Comparison of ENCODE assay signal across 16 cellular contexts in the genomic region with DNA sequence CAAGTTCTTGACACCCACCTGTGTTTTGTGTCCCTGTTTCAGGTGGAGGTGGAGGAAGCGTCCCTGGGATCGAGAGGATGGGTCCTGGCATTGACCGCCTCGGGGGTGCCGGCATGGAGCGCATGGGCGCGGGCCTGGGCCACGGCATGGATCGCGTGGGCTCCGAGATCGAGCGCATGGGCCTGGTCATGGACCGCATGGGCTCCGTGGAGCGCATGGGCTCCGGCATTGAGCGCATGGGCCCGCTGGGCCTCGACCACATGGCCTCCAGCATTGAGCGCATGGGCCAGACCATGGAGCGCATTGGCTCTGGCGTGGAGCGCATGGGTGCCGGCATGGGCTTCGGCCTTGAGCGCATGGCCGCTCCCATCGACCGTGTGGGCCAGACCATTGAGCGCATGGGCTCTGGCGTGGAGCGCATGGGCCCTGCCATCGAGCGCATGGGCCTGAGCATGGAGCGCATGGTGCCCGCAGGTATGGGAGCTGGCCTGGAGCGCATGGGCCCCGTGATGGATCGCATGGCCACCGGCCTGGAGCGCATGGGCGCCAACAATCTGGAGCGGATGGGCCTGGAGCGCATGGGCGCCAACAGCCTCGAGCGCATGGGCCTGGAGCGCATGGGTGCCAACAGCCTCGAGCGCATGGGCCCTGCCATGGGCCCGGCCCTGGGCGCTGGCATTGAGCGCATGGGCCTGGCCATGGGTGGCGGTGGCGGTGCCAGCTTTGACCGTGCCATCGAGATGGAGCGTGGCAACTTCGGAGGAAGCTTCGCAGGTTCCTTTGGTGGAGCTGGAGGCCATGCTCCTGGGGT. TPM values are rescaled to one million over a fixed set of nuclear protein-coding genes. Genes with fewer than 3 reads are reported as not detected.
DNase-seq lines count a peak whose midpoint lies in the region; ATAC-seq and TF ChIP-seq lines count a peak whose summit lies in the region.
"Had no signal": no experiment of that assay in that cellular context is flagged by ENCODE, and none has a peak within 500 bp of the region (broad histone marks: within the 10 kb centered on the region; RNA-seq: fewer than 3 reads in every experiment).

No MANE protein-coding gene starts in this region.

- no peak overlapping the region for H2BK5ac ChIP-seq in H9 (ENCODE audit: insufficient read length, low read length)

- peaks cover 25 to 66% (median 34%) of the 10 kb centered on the region in 11 experiments for H4K20me1 ChIP-seq in BLaER1 treated with 17β-estradiol and CSF1 and Interleukin-3, amounts not matched to agents 10 nM and 100 nM
- H4K20me1 ChIP-seq in H9 (ENCODE audit: control insufficient read depth, insufficient read depth, insufficient read length), result peaks cover 2% of the 10 kb centered on the region

- H2BK15ac ChIP-seq in H9 (ENCODE audit: low read depth, low read length), result no peak overlapping the region

- H3K4me1 ChIP-seq in BLaER1 treated with 17β-estradiol and CSF1 and Interleukin-3, amounts not matched to agents 10 nM and 100 nM, result peaks cover 38 to 97% (median 75%) of the 10 kb centered on the region in 10 experiments
- H3K4me1 ChIP-seq in H9 (ENCODE audit: insufficient read depth, low read length), result no peaks in the 10 kb centered on the region
- H3K4me1 ChIP-seq in effector memory CD4-positive, alpha-beta T cell (ENCODE audit: control insufficient read depth, insufficient read depth, low read length, poor library complexity, severe bottlenecking), result peaks cover 21% of the 10 kb centered on the region

- no peak overlapping the region for H3K4me3 Mint-ChIP-seq in H9
- no peak overlapping the region for H3K4me3 Mint-ChIP-seq in activated naive CD8-positive, alpha-beta T cell treated with anti-CD3 and anti-CD28 coated beads for 36 hours
- H3K4me3 Mint-ChIP-seq in naive thymus-derived CD8-positive, alpha-beta T cell, result peak overlapping the region in 6 of 10 donors; percentile 26 to 82 (median 43)

- peaks cover 50 to 86% (median 84%) of the 10 kb centered on the region in 3 experiments for H3K36me3 Mint-ChIP-seq in H9 (ENCODE audit: insufficient read depth in 1 of 3, low read depth in 3 of 3)
- peaks cover 53% of the 10 kb centered on the region for H3K36me3 Mint-ChIP-seq in activated naive CD8-positive, alpha-beta T cell treated with anti-CD3 and anti-CD28 coated beads for 36 hours
- peaks cover 5 to 87% (median 17%) of the 10 kb centered on the region in 3 donors for H3K36me3 Mint-ChIP-seq in naive thymus-derived CD8-positive, alpha-beta T cell

- no peaks in the 10 kb centered on the region for H3K23me2 ChIP-seq in H9 (ENCODE audit: insufficient read length, low read depth, low read length, poor library complexity, severe bottlenecking)

- no peaks in the 10 kb centered on the region; the same call in 1 of the 2 replicates for H3K27me3 Mint-ChIP-seq in H9 (ENCODE audit: low read depth)
- no peaks in the 10 kb centered on the region for H3K27me3 Mint-ChIP-seq in activated naive CD8-positive, alpha-beta T cell treated with anti-CD3 and anti-CD28 coated beads for 36 hours
- no peaks in the 10 kb centered on the region for H3K27me3 Mint-ChIP-seq in naive thymus-derived CD8-positive, alpha-beta T cell
- H3K27me3 Mint-ChIP-seq: CD4-positive, CD25-positive, alpha-beta regulatory T cell had no signal

- TF ChIP-seq CTCF in H9 (conservative IDR thresholded peaks at IDR 0.05), result no peak

- peaks cover 5 to 16% of the 10 kb centered on the region in 2 experiments for H3K4me1 Mint-ChIP-seq in H9
- peaks cover 50% of the 10 kb centered on the region for H3K4me1 Mint-ChIP-seq in activated naive CD8-positive, alpha-beta T cell treated with anti-CD3 and anti-CD28 coated beads for 36 hours
- peaks cover 41 to 68% (median 59%) of the 10 kb centered on the region in 4 donors for H3K4me1 Mint-ChIP-seq in naive thymus-derived CD8-positive, alpha-beta T cell

- H3K27me3 ChIP-seq in BLaER1 treated with 17β-estradiol and CSF1 and Interleukin-3, amounts not matched to agents 10 nM and 100 nM, result no peaks in the 10 kb centered on the region
- no peaks in the 10 kb centered on the region for H3K27me3 ChIP-seq in H9 (ENCODE audit: insufficient read depth, low read length)
- no peaks in the 10 kb centered on the region for H3K27me3 ChIP-seq in effector memory CD4-positive, alpha-beta T cell (replicated peaks; ENCODE audit: control insufficient read depth, insufficient read depth, low read length, poor library complexity, severe bottlenecking)
- H3K27me3 ChIP-seq: cardiac muscle cell, heart left ventricle had no signal

- no peak overlapping the region for H3K18ac ChIP-seq in H9 (ENCODE audit: insufficient read length, low read depth, low read length)

- no peak overlapping the region for H2AFZ ChIP-seq in H9 (ENCODE audit: low read length)

- H4K5ac ChIP-seq in H9 (ENCODE audit: insufficient read length, low read depth, low read length), result no peak overlapping the region

- H2BK12ac ChIP-seq in H9 (ENCODE audit: insufficient read length, low read depth, low read length), result no peak overlapping the region

- H3K79me2 ChIP-seq in H9 (ENCODE audit: insufficient read depth, low read length), result peaks cover 4% of the 10 kb centered on the region; the same call in 1 of the 2 replicates

- H3K4me2 ChIP-seq in BLaER1 treated with 17β-estradiol and CSF1 and Interleukin-3, amounts not matched to agents 10 nM and 100 nM, result peak overlapping the region; percentile 64 to 93 (median 83)
- no peak overlapping the region for H3K4me2 ChIP-seq in H9 (ENCODE audit: insufficient read depth, insufficient read length, low read length)

- H3K14ac ChIP-seq in H9 (ENCODE audit: insufficient read depth, low read length), result no peak overlapping the region

- H3K36me3 ChIP-seq in BLaER1 treated with 17β-estradiol and CSF1 and Interleukin-3, amounts not matched to agents 10 nM and 100 nM, result peaks cover 83 to 95% (median 95%) of the 10 kb centered on the region in 11 experiments
- peaks cover 79% of the 10 kb centered on the region for H3K36me3 ChIP-seq in effector memory CD4-positive, alpha-beta T cell (ENCODE audit: control insufficient read depth, insufficient read depth, low read length)

- WGBS in H9 (ENCODE audit: extremely low coverage, insufficient read length, low lambda C conversion rate), result no CpG with 5 or more reads among the region's 62 CpGs

- peak overlapping the region; percentile 75 to 98 (median 96) for H3K27ac ChIP-seq in BLaER1 treated with 17β-estradiol and CSF1 and Interleukin-3, amounts not matched to agents 10 nM and 100 nM
- no peak overlapping the region for H3K27ac ChIP-seq in H9 (ENCODE audit: insufficient read length, low read depth, low read length)
- no peak overlapping the region for H3K27ac ChIP-seq in effector memory CD4-positive, alpha-beta T cell (ENCODE audit: insufficient read depth, low read length, poor library complexity, severe bottlenecking)
- H3K27ac ChIP-seq: cardiac muscle cell had no signal

- H3K9ac ChIP-seq in BLaER1 treated with 17β-estradiol and CSF1 and Interleukin-3, amounts not matched to agents 10 nM and 100 nM, result peak overlapping the region; percentile 48 to 85 (median 81); a peak in 21 of 22 replicates
- H3K9ac ChIP-seq in H9 (ENCODE audit: extremely low read depth, insufficient read length, low read length), result no peak overlapping the region

- H2AK5ac ChIP-seq in H9 (ENCODE audit: insufficient read length, low read length), result no peak overlapping the region

- ATAC-seq in naive thymus-derived CD8-positive, alpha-beta T cell, result no peak
- no peak for ATAC-seq in HG02981 (IDR thresholded peaks at IDR 0.05; ENCODE audit: unreplicated experiment)

- H3K4ac ChIP-seq in H9 (ENCODE audit: low read depth, low read length), result no peak overlapping the region

- peak overlapping the region in 3 of 10 experiments; percentile 5 to 53 (median 21); a peak in 3 of 20 replicates for H3K4me3 ChIP-seq in BLaER1 treated with 17β-estradiol and CSF1 and Interleukin-3, amounts not matched to agents 10 nM and 100 nM
- no peak overlapping the region for H3K4me3 ChIP-seq in effector memory CD4-positive, alpha-beta T cell (ENCODE audit: insufficient read depth, low read depth, low read length, poor library complexity, severe bottlenecking)
- H3K4me3 ChIP-seq: cardiac muscle cell, heart left ventricle had no signal

- no peak overlapping the region for H4K91ac ChIP-seq in H9 (ENCODE audit: insufficient read length, low read depth, low read length)

- no peak overlapping the region for H2BK120ac ChIP-seq in H9 (ENCODE audit: low read depth, low read length, poor library complexity, severe bottlenecking)

- H3K79me1 ChIP-seq in H9 (ENCODE audit: insufficient read depth, low read depth, low read length, poor library complexity, severe bottlenecking), result no peaks in the 10 kb centered on the region

- no peak overlapping the region for H3K23ac ChIP-seq in H9 (ENCODE audit: insufficient read length, low read depth, low read length)

- H4K8ac ChIP-seq in H9 (replicated peaks; ENCODE audit: insufficient read length, low read depth, low read length), result no peak overlapping the region

- POLR2A ChIA-PET in naive thymus-derived CD8-positive, alpha-beta T cell (lab: Charles Lee), result interaction anchor here (0.5 to 4.3 kb wide), 9 partner anchors 9 to 97 kb away, joined by 3 to 69 read pairs (median 8); partner anchors contain the start of genes HNRNPM, MYO1F and PRAM1

- H3K9me3 Mint-ChIP-seq in H9, result no peaks in the 10 kb centered on the region
- no peaks in the 10 kb centered on the region for H3K9me3 Mint-ChIP-seq in activated naive CD8-positive, alpha-beta T cell treated with anti-CD3 and anti-CD28 coated beads for 36 hours
- no peaks in the 10 kb centered on the region for H3K9me3 Mint-ChIP-seq in naive thymus-derived CD8-positive, alpha-beta T cell

- DNase-seq in H9, result no peak
- DNase-seq in activated naive CD8-positive, alpha-beta T cell treated with anti-CD3 and anti-CD28 coated beads for 36 hours, result no peak
- DNase-seq in naive thymus-derived CD8-positive, alpha-beta T cell, result no peak
- no peak for DNase-seq in stimulated activated CD8-positive, alpha-beta memory T cell treated with anti-CD3 and anti-CD28 coated beads, Interleukin-4, amount 100 ng/mL, for 48 hours
- no peak for DNase-seq in effector memory CD4-positive, alpha-beta T cell
- no peak for DNase-seq in germinal center (ENCODE audit: low spot score)
- DNase-seq: activated T-cell treated with anti-CD3 and anti-CD28 coated beads, Interleukin-2, amount 50 U/mL, for 1 hour; CD4-positive, CD25-positive, alpha-beta regulatory T cell; kidney glomerular epithelial cell; NCI-H187 treated with DMSO at 0.1 percent for 48 hours; SHP77; stimulated activated naive CD4-positive, alpha-beta T cell treated with Interleukin-2 at 50 U/mL for 16 hours had no signal

- no peak overlapping the region for H2BK20ac ChIP-seq in H9 (ENCODE audit: low read depth, low read length, poor library complexity, severe bottlenecking)

- no peak overlapping the region for H3K56ac ChIP-seq in H9 (ENCODE audit: insufficient read length, low read depth, low read length)

- H3K27ac Mint-ChIP-seq in H9, result peak overlapping the region in 2 of 3 experiments; percentile 47 to 89; a peak in 4 of 7 replicates
- peak overlapping the region; percentile 84 for H3K27ac Mint-ChIP-seq in activated naive CD8-positive, alpha-beta T cell treated with anti-CD3 and anti-CD28 coated beads for 36 hours
- H3K27ac Mint-ChIP-seq in naive thymus-derived CD8-positive, alpha-beta T cell, result peak overlapping the region in 8 of 10 donors; percentile 53 to 93 (median 86)

- peaks cover 0 to 7% (median 0%) of the 10 kb centered on the region in 11 experiments; a peak in 1 of 22 replicates for H3K9me3 ChIP-seq in BLaER1 treated with 17β-estradiol and CSF1 and Interleukin-3, amounts not matched to agents 10 nM and 100 nM (replicated peaks in 1 of 11)
- no peaks in the 10 kb centered on the region for H3K9me3 ChIP-seq in H9 (ENCODE audit: control insufficient read depth, low read depth, low read length)
- H3K9me3 ChIP-seq in effector memory CD4-positive, alpha-beta T cell (ENCODE audit: control insufficient read depth, low read length), result no peaks in the 10 kb centered on the region
- H3K9me3 ChIP-seq: heart left ventricle had no signal

- H3T11ph ChIP-seq in H9 (ENCODE audit: low read length), result no peak overlapping the region

RNA-seq across cellular contexts. Expression of gene PRAM1, which starts 16.7 kb away (rescaled TPM):
- 0.44 TPM in 2 replicates for total RNA-seq in H9 (2021)
- total RNA-seq in activated naive CD8-positive, alpha-beta T cell treated with anti-CD3 and anti-CD28 coated beads for 36 hours, result under 1 TPM; 0.33 to 0.68 TPM
- 1 to 10 TPM; 3.5 to 4.7 TPM for total RNA-seq in naive thymus-derived CD8-positive, alpha-beta T cell
- polyA plus RNA-seq in naive thymus-derived CD8-positive, alpha-beta T cell, result under 1 TPM in 2 of 3 donors, not detected in 1; 0.07 to 0.20 TPM

RNA-seq across cellular contexts. Expression of gene ZNF414, which starts 28.2 kb away (rescaled TPM):
- 29.3 and 38.1 TPM in 2 replicates for total RNA-seq in H9 (2021)
- 10 to 100 TPM; 21.2 to 23.4 TPM for total RNA-seq in activated naive CD8-positive, alpha-beta T cell treated with anti-CD3 and anti-CD28 coated beads for 36 hours
- total RNA-seq in naive thymus-derived CD8-positive, alpha-beta T cell, result 10 to 100 TPM; 70.2 to 73.1 TPM
- polyA plus RNA-seq in naive thymus-derived CD8-positive, alpha-beta T cell, result 10 to 100 TPM; 15.2 to 34.2 (median 27.7) TPM

RNA-seq across cellular contexts. Expression of gene HNRNPM, which starts 41.0 kb away (rescaled TPM):
- total RNA-seq in H9 (2021), result 458 and 468 TPM in 2 replicates
- 100 to 1,000 TPM; 348 to 358 TPM for total RNA-seq in activated naive CD8-positive, alpha-beta T cell treated with anti-CD3 and anti-CD28 coated beads for 36 hours
- total RNA-seq in naive thymus-derived CD8-positive, alpha-beta T cell, result 100 to 1,000 TPM; 207 to 227 TPM
- polyA plus RNA-seq in naive thymus-derived CD8-positive, alpha-beta T cell, result 100 to 1,000 TPM; 214 to 304 (median 217) TPM

Comparison
In these comparisons a context has a peak if more than half of its experiments do, and no peak if none do; other contexts are left out.
1. H3K27ac ChIP-seq: peak in BLaER1 treated with 17β-estradiol and CSF1 and Interleukin-3, amounts not matched to agents 10 nM and 100 nM (11 of 11); none in H9 (single experiment) and effector memory CD4-positive, alpha-beta T cell (single experiment).
2. H3K4me3 Mint-ChIP-seq: peak in naive thymus-derived CD8-positive, alpha-beta T cell (6 of 10); none in H9 (0 of 2) and activated naive CD8-positive, alpha-beta T cell treated with anti-CD3 and anti-CD28 coated beads for 36 hours (single experiment).
3. Peak in every context shown above with its lines, with median percentiles within 50 percentile points of each other: H3K27ac Mint-ChIP-seq.